1 cellular context compared by ENCODE assay signal in genomic region chr10:28532509-28533314, GRCh38.
A peak's percentile ranks its signal among the peaks of the same experiment; 100 is the strongest.
TF ChIP-seq lines count a peak whose summit lies in the region.

A gene with protein sequence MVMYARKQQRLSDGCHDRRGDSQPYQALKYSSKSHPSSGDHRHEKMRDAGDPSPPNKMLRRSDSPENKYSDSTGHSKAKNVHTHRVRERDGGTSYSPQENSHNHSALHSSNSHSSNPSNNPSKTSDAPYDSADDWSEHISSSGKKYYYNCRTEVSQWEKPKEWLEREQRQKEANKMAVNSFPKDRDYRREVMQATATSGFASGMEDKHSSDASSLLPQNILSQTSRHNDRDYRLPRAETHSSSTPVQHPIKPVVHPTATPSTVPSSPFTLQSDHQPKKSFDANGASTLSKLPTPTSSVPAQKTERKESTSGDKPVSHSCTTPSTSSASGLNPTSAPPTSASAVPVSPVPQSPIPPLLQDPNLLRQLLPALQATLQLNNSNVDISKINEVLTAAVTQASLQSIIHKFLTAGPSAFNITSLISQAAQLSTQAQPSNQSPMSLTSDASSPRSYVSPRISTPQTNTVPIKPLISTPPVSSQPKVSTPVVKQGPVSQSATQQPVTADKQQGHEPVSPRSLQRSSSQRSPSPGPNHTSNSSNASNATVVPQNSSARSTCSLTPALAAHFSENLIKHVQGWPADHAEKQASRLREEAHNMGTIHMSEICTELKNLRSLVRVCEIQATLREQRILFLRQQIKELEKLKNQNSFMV (plus strand): TSS chr10:28533118. CDS start chr10:28533580, 462 bp downstream.

TF ChIP-seq in K562, 482 proteins besides CTCF, POLR2A, EP300 and RAD21 (continued from another document and continues in another):
- TF ChIP-seq ZNF224 (CRISPR knock-in tag; IDR thresholded peaks at IDR 0.05), result 0 out of 2 replicates have a peak, but pooled peaks have one; percentile 47
- no peak for TF ChIP-seq RBM25 (IDR thresholded peaks at IDR 0.05; ENCODE audit: low read depth, low read length, severe bottlenecking)
- TF ChIP-seq ZNF133 (CRISPR knock-in tag; IDR thresholded peaks at IDR 0.05), result no peak
- TF ChIP-seq STAT5A (IDR thresholded peaks at IDR 0.05; ENCODE audit: borderline replicate concordance, low read length), result no peak
- TF ChIP-seq ZNF76 (CRISPR knock-in tag; IDR thresholded peaks at IDR 0.05; ENCODE audit: borderline replicate concordance), result no peak
- TF ChIP-seq ZNF699 (CRISPR knock-in tag; IDR thresholded peaks at IDR 0.05; ENCODE audit: insufficient replicate concordance), result no peak
- no peak for TF ChIP-seq SMAD2 (IDR thresholded peaks at IDR 0.05; ENCODE audit: low read depth, low read length)
- no peak for TF ChIP-seq ESRRB (CRISPR knock-in tag; IDR thresholded peaks at IDR 0.05; ENCODE audit: borderline replicate concordance)
- TF ChIP-seq, protein P1, sequence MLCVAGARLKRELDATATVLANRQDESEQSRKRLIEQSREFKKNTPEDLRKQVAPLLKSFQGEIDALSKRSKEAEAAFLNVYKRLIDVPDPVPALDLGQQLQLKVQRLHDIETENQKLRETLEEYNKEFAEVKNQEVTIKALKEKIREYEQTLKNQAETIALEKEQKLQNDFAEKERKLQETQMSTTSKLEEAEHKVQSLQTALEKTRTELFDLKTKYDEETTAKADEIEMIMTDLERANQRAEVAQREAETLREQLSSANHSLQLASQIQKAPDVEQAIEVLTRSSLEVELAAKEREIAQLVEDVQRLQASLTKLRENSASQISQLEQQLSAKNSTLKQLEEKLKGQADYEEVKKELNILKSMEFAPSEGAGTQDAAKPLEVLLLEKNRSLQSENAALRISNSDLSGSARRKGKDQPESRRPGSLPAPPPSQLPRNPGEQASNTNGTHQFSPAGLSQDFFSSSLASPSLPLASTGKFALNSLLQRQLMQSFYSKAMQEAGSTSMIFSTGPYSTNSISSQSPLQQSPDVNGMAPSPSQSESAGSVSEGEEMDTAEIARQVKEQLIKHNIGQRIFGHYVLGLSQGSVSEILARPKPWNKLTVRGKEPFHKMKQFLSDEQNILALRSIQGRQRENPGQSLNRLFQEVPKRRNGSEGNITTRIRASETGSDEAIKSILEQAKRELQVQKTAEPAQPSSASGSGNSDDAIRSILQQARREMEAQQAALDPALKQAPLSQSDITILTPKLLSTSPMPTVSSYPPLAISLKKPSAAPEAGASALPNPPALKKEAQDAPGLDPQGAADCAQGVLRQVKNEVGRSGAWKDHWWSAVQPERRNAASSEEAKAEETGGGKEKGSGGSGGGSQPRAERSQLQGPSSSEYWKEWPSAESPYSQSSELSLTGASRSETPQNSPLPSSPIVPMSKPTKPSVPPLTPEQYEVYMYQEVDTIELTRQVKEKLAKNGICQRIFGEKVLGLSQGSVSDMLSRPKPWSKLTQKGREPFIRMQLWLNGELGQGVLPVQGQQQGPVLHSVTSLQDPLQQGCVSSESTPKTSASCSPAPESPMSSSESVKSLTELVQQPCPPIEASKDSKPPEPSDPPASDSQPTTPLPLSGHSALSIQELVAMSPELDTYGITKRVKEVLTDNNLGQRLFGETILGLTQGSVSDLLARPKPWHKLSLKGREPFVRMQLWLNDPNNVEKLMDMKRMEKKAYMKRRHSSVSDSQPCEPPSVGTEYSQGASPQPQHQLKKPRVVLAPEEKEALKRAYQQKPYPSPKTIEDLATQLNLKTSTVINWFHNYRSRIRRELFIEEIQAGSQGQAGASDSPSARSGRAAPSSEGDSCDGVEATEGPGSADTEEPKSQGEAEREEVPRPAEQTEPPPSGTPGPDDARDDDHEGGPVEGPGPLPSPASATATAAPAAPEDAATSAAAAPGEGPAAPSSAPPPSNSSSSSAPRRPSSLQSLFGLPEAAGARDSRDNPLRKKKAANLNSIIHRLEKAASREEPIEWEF (CRISPR knock-in tag; IDR thresholded peaks at IDR 0.05), result no peak
- TF ChIP-seq RFX5 (IDR thresholded peaks at IDR 0.05; ENCODE audit: low read depth, low read length), result no peak
- TF ChIP-seq, protein P2, sequence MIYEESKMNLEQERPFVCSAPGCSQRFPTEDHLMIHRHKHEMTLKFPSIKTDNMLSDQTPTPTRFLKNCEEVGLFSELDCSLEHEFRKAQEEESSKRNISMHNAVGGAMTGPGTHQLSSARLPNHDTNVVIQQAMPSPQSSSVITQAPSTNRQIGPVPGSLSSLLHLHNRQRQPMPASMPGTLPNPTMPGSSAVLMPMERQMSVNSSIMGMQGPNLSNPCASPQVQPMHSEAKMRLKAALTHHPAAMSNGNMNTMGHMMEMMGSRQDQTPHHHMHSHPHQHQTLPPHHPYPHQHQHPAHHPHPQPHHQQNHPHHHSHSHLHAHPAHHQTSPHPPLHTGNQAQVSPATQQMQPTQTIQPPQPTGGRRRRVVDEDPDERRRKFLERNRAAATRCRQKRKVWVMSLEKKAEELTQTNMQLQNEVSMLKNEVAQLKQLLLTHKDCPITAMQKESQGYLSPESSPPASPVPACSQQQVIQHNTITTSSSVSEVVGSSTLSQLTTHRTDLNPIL (CRISPR knock-in tag; IDR thresholded peaks at IDR 0.05), result no peak
- 0 out of 2 replicates have a peak, but pooled peaks have one; percentile 40 for TF ChIP-seq ZBED1 (IDR thresholded peaks at IDR 0.05)
- no peak for TF ChIP-seq ADNP (tag; IDR thresholded peaks at IDR 0.05)
- TF ChIP-seq ARID3A (IDR thresholded peaks at IDR 0.05; ENCODE audit: borderline replicate concordance, low read depth, low read length), result no peak
- TF ChIP-seq, protein P3, sequence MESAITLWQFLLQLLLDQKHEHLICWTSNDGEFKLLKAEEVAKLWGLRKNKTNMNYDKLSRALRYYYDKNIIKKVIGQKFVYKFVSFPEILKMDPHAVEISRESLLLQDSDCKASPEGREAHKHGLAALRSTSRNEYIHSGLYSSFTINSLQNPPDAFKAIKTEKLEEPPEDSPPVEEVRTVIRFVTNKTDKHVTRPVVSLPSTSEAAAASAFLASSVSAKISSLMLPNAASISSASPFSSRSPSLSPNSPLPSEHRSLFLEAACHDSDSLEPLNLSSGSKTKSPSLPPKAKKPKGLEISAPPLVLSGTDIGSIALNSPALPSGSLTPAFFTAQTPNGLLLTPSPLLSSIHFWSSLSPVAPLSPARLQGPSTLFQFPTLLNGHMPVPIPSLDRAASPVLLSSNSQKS (CRISPR knock-in tag; IDR thresholded peaks at IDR 0.05), result no peak
- TF ChIP-seq ELF4 (CRISPR knock-in tag; IDR thresholded peaks at IDR 0.05), result no peak
- TF ChIP-seq ZC3H8 (IDR thresholded peaks at IDR 0.05), result no peak
- TF ChIP-seq, protein P4, sequence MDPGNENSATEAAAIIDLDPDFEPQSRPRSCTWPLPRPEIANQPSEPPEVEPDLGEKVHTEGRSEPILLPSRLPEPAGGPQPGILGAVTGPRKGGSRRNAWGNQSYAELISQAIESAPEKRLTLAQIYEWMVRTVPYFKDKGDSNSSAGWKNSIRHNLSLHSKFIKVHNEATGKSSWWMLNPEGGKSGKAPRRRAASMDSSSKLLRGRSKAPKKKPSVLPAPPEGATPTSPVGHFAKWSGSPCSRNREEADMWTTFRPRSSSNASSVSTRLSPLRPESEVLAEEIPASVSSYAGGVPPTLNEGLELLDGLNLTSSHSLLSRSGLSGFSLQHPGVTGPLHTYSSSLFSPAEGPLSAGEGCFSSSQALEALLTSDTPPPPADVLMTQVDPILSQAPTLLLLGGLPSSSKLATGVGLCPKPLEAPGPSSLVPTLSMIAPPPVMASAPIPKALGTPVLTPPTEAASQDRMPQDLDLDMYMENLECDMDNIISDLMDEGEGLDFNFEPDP (CRISPR knock-in tag; IDR thresholded peaks at IDR 0.05), result no peak
- no peak; the same call in 1 of the 2 replicates for TF ChIP-seq MAX (CRISPR knock-in tag; IDR thresholded peaks at IDR 0.05)
- no peak for TF ChIP-seq NR1H2 (CRISPR knock-in tag; IDR thresholded peaks at IDR 0.05)
- no peak for TF ChIP-seq HMGN3 (IDR thresholded peaks at IDR 0.05; ENCODE audit: borderline replicate concordance, extremely low read depth, insufficient read length, low read depth, low read length)
- no peak for TF ChIP-seq FOXJ2 (tag; IDR thresholded peaks at IDR 0.05)
- peak; percentile 45 for TF ChIP-seq SAP30 (IDR thresholded peaks at IDR 0.05; ENCODE audit: borderline replicate concordance, insufficient read depth, low read depth, low read length, poor library complexity, severe bottlenecking)
- TF ChIP-seq GABPA (tag; conservative IDR thresholded peaks at IDR 0.05; ENCODE audit: low read depth), result peak; percentile 93
- no peak for TF ChIP-seq NFATC3 (IDR thresholded peaks at IDR 0.05)
- no peak for TF ChIP-seq GABPB2 (CRISPR knock-in tag; conservative IDR thresholded peaks at IDR 0.05)
- no peak; the same call in 1 of the 2 replicates for TF ChIP-seq ARID1B (IDR thresholded peaks at IDR 0.05)
- TF ChIP-seq, protein P5, sequence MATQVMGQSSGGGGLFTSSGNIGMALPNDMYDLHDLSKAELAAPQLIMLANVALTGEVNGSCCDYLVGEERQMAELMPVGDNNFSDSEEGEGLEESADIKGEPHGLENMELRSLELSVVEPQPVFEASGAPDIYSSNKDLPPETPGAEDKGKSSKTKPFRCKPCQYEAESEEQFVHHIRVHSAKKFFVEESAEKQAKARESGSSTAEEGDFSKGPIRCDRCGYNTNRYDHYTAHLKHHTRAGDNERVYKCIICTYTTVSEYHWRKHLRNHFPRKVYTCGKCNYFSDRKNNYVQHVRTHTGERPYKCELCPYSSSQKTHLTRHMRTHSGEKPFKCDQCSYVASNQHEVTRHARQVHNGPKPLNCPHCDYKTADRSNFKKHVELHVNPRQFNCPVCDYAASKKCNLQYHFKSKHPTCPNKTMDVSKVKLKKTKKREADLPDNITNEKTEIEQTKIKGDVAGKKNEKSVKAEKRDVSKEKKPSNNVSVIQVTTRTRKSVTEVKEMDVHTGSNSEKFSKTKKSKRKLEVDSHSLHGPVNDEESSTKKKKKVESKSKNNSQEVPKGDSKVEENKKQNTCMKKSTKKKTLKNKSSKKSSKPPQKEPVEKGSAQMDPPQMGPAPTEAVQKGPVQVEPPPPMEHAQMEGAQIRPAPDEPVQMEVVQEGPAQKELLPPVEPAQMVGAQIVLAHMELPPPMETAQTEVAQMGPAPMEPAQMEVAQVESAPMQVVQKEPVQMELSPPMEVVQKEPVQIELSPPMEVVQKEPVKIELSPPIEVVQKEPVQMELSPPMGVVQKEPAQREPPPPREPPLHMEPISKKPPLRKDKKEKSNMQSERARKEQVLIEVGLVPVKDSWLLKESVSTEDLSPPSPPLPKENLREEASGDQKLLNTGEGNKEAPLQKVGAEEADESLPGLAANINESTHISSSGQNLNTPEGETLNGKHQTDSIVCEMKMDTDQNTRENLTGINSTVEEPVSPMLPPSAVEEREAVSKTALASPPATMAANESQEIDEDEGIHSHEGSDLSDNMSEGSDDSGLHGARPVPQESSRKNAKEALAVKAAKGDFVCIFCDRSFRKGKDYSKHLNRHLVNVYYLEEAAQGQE (CRISPR knock-in tag; IDR thresholded peaks at IDR 0.05; ENCODE audit: low read depth), result peak; percentile 27; the same call in 1 of the 2 replicates
- TF ChIP-seq, protein P6, sequence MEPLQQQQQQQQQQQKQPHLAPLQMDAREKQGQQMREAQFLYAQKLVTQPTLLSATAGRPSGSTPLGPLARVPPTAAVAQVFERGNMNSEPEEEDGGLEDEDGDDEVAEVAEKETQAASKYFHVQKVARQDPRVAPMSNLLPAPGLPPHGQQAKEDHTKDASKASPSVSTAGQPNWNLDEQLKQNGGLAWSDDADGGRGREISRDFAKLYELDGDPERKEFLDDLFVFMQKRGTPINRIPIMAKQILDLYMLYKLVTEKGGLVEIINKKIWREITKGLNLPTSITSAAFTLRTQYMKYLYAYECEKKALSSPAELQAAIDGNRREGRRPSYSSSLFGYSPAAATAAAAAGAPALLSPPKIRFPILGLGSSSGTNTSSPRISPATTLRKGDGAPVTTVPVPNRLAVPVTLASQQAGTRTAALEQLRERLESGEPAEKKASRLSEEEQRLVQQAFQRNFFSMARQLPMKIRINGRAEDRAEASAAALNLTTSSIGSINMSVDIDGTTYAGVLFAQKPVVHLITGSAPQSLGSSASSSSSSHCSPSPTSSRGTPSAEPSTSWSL (CRISPR knock-in tag; IDR thresholded peaks at IDR 0.05; ENCODE audit: borderline replicate concordance), result no peak
- TF ChIP-seq SOX6 (IDR thresholded peaks at IDR 0.05), result no peak; the same call in 1 of the 2 replicates
- TF ChIP-seq BMI1 (IDR thresholded peaks at IDR 0.05; ENCODE audit: low read length), result no peak
- TF ChIP-seq NUFIP1 (IDR thresholded peaks at IDR 0.05; ENCODE audit: partially characterized antibody), result no peak
- TF ChIP-seq FOXK2 (conservative IDR thresholded peaks at IDR 0.05 in 1 of 2, IDR thresholded peaks at IDR 0.05 in 1 of 2; ENCODE audit: low read depth in 2 of 2), result peak in 1 of 2 experiments; percentile 58; a peak in 2 of 4 replicates
- peak; percentile 54 for TF ChIP-seq C11orf30 (IDR thresholded peaks at IDR 0.05; ENCODE audit: low read depth)
- no peak for TF ChIP-seq ZNF75A (CRISPR knock-in tag; IDR thresholded peaks at IDR 0.05)
- TF ChIP-seq TCF3 (CRISPR knock-in tag; IDR thresholded peaks at IDR 0.05), result no peak
- TF ChIP-seq ZNF511 (CRISPR knock-in tag; IDR thresholded peaks at IDR 0.05), result peak; percentile 79
- no peak for TF ChIP-seq ZNF551 (CRISPR knock-in tag; IDR thresholded peaks at IDR 0.05)
- no peak for TF ChIP-seq SRSF9 (IDR thresholded peaks at IDR 0.05; ENCODE audit: borderline replicate concordance, low read depth, low read length)
- no peak for TF ChIP-seq HDAC3 (IDR thresholded peaks at IDR 0.05; ENCODE audit: borderline replicate concordance, partially characterized antibody)
- no peak for TF ChIP-seq HMG20A (CRISPR knock-in tag; conservative IDR thresholded peaks at IDR 0.05)
- TF ChIP-seq MECOM (CRISPR knock-in tag; IDR thresholded peaks at IDR 0.05), result no peak
- peak; percentile 96 for TF ChIP-seq POLR2B (IDR thresholded peaks at IDR 0.05; ENCODE audit: low read depth, partially characterized antibody)
- TF ChIP-seq GATAD2B (IDR thresholded peaks at IDR 0.05; ENCODE audit: borderline replicate concordance), result peak; percentile 80; the same call in 1 of the 2 replicates
- TF ChIP-seq ILF3 (IDR thresholded peaks at IDR 0.05; ENCODE audit: borderline replicate concordance), result no peak
- peak; percentile 88 for TF ChIP-seq PHF20 (IDR thresholded peaks at IDR 0.05; ENCODE audit: partially characterized antibody)
- no peak for TF ChIP-seq ZNF124 (CRISPR knock-in tag; IDR thresholded peaks at IDR 0.05)
